Comparison of ENCODE assay signal across 18 cellular contexts in genomic region chr11:12263141-12263693, GRCh38.
DNase-seq lines count a peak whose midpoint lies in the region; FAIRE-seq and TF ChIP-seq lines count a peak whose summit lies in the region.
"Had no signal": no experiment of that assay in that cellular context is flagged by ENCODE, and none has a peak within 500 bp of the region (broad histone marks: within the 10 kb centered on the region; RNA-seq: fewer than 3 reads in every experiment).

No MANE protein-coding gene starts in this region.

- peaks cover 29% of the 10 kb centered on the region; the same call in 1 of the 2 replicates for H3F3A ChIP-seq in GM23248 (ENCODE audit: insufficient read depth)

- peaks cover 6% of the 10 kb centered on the region for H3K4me1 Mint-ChIP-seq in MCF 10A (ENCODE audit: insufficient read depth, unreplicated experiment)
- H3K4me1 Mint-ChIP-seq in astrocyte (ENCODE audit: low read depth, unreplicated experiment), result peaks cover 13% of the 10 kb centered on the region
- peaks cover 14% of the 10 kb centered on the region for H3K4me1 Mint-ChIP-seq in type B pancreatic cell (ENCODE audit: unreplicated experiment)
- H3K4me1 Mint-ChIP-seq: activated naive CD4-positive, alpha-beta T cell treated with anti-CD3 and anti-CD28 coated beads, Interleukin-2, amount 10 ng/mL, durations not matched to agents 7 days and 5 days; neural crest cell had no signal

- FAIRE-seq in astrocyte (lab: Jason Lieb, UNC), result no peak

- H3K36me3 Mint-ChIP-seq in MCF 10A (ENCODE audit: insufficient read depth, unreplicated experiment), result peaks cover 30% of the 10 kb centered on the region
- H3K36me3 Mint-ChIP-seq in astrocyte (ENCODE audit: low read depth, unreplicated experiment), result peaks cover 56% of the 10 kb centered on the region
- no peaks in the 10 kb centered on the region for H3K36me3 Mint-ChIP-seq in type B pancreatic cell
- H3K36me3 Mint-ChIP-seq: activated naive CD4-positive, alpha-beta T cell treated with anti-CD3 and anti-CD28 coated beads, Interleukin-2, amount 10 ng/mL, durations not matched to agents 7 days and 5 days had no signal

- H3K4me2 ChIP-seq in astrocyte (ENCODE audit: low read length) (no peak overlapping the region), GM23248 (ENCODE audit: unreplicated experiment) (no peak overlapping the region)

- no peaks in the 10 kb centered on the region for H3K9me2 ChIP-seq in GM23248 (ENCODE audit: insufficient read depth)

- no peaks in the 10 kb centered on the region for H3K79me2 ChIP-seq in astrocyte (ENCODE audit: insufficient read depth, low read length)
- H3K79me2 ChIP-seq in GM23248 (ENCODE audit: insufficient read depth), result no peaks in the 10 kb centered on the region

- intact Hi-C loops in MCF 10A (cut with micrococcal nuclease) (no loop called here), breast epithelium (cut with DNase I; ENCODE audit: low total_unique reads) (no loop called here)

- H3K9ac ChIP-seq in astrocyte (ENCODE audit: low read length) (no peak overlapping the region), GM23248 (no peak overlapping the region)

- TF ChIP-seq CTCF in MCF 10A (IDR thresholded peaks at IDR 0.05; ENCODE audit: unreplicated experiment) (no peak), breast epithelium (IDR thresholded peaks at IDR 0.05) (no peak), astrocyte (IDR thresholded peaks at IDR 0.05; ENCODE audit: insufficient read depth, low read depth, low read length) (no peak), right atrium auricular region (IDR thresholded peaks at IDR 0.05) (no peak), type B pancreatic cell (conservative IDR thresholded peaks at IDR 0.05) (no peak)

- H4K20me1 ChIP-seq in astrocyte (ENCODE audit: insufficient read depth, low read length) (peaks cover 9% of the 10 kb centered on the region), GM23248 (ENCODE audit: insufficient read depth) (no peaks in the 10 kb centered on the region; the same call in 1 of the 2 replicates)

- 82 to 83% methylated on average over 11 of the region's 11 CpGs for WGBS in GM23248 (ENCODE audit: low coverage in 1 of 2, low lambda C conversion rate in 2 of 2, missing lambda C conversion rate in 2 of 2), 2 experiments

- H3K36me3 ChIP-seq in breast epithelium (no peaks in the 10 kb centered on the region), astrocyte (ENCODE audit: insufficient read depth, low read length) (peaks cover 68% of the 10 kb centered on the region), right atrium auricular region (peaks cover 39% of the 10 kb centered on the region), GM23248 (ENCODE audit: low read depth) (peaks cover 48% of the 10 kb centered on the region)
- H3K36me3 ChIP-seq: SJCRH30 had no signal

- H2AFZ ChIP-seq in astrocyte (ENCODE audit: low read depth, low read length) (no peak overlapping the region), GM23248 (no peak overlapping the region)

- H3K27me3 Mint-ChIP-seq in MCF 10A (ENCODE audit: insufficient read depth, unreplicated experiment) (no peaks in the 10 kb centered on the region), astrocyte (ENCODE audit: low read depth, unreplicated experiment) (no peaks in the 10 kb centered on the region), type B pancreatic cell (no peaks in the 10 kb centered on the region)
- H3K27me3 Mint-ChIP-seq: activated naive CD4-positive, alpha-beta T cell treated with anti-CD3 and anti-CD28 coated beads, Interleukin-2, amount 10 ng/mL, durations not matched to agents 7 days and 5 days had no signal

- no peak overlapping the region for H3K4me3 ChIP-seq in breast epithelium
- no peak overlapping the region for H3K4me3 ChIP-seq in astrocyte (ENCODE audit: insufficient read depth, low read depth, low read length)
- H3K4me3 ChIP-seq in right atrium auricular region, result no peak overlapping the region
- no peak overlapping the region for H3K4me3 ChIP-seq in GM23248
- H3K4me3 ChIP-seq: SJCRH30 had no signal

- no peaks in the 10 kb centered on the region for H3K4me1 ChIP-seq in breast epithelium
- H3K4me1 ChIP-seq in astrocyte (ENCODE audit: insufficient read depth, low read length), result peaks cover 9% of the 10 kb centered on the region
- H3K4me1 ChIP-seq in right atrium auricular region, result peaks cover 0 to 39% of the 10 kb centered on the region in 2 donors
- no peaks in the 10 kb centered on the region for H3K4me1 ChIP-seq in GM23248 (ENCODE audit: insufficient read depth)

- BruUV-seq in MCF 10A (replicated peaks; lab: Mats Ljungman, UMichigan), result TSS peak; percentile 18

- H3K9me3 Mint-ChIP-seq in MCF 10A (ENCODE audit: unreplicated experiment) (no peaks in the 10 kb centered on the region), astrocyte (ENCODE audit: unreplicated experiment) (no peaks in the 10 kb centered on the region), type B pancreatic cell (no peaks in the 10 kb centered on the region)
- H3K9me3 Mint-ChIP-seq: activated naive CD4-positive, alpha-beta T cell treated with anti-CD3 and anti-CD28 coated beads, Interleukin-2, amount 10 ng/mL, durations not matched to agents 7 days and 5 days; neural crest cell had no signal

- no peak overlapping the region for H3K27ac Mint-ChIP-seq in MCF 10A (ENCODE audit: low read depth, unreplicated experiment)
- H3K27ac Mint-ChIP-seq in astrocyte (ENCODE audit: unreplicated experiment), result peak overlapping the region; percentile 63
- peak overlapping the region; percentile 35 for H3K27ac Mint-ChIP-seq in type B pancreatic cell
- H3K27ac Mint-ChIP-seq: activated naive CD4-positive, alpha-beta T cell treated with anti-CD3 and anti-CD28 coated beads, Interleukin-2, amount 10 ng/mL, durations not matched to agents 7 days and 5 days had no signal

- H3K27ac ChIP-seq in breast epithelium (no peak overlapping the region), astrocyte (ENCODE audit: low read depth, low read length) (no peak overlapping the region), right atrium auricular region (peak overlapping the region; percentile 73 to 83), GM23248 (no peak overlapping the region)
- H3K27ac ChIP-seq: SJCRH30 had no signal

- H3K4me3 Mint-ChIP-seq in MCF 10A (ENCODE audit: unreplicated experiment) (no peak overlapping the region), astrocyte (ENCODE audit: unreplicated experiment) (no peak overlapping the region), type B pancreatic cell (no peak overlapping the region)
- H3K4me3 Mint-ChIP-seq: activated naive CD4-positive, alpha-beta T cell treated with anti-CD3 and anti-CD28 coated beads, Interleukin-2, amount 10 ng/mL, durations not matched to agents 7 days and 5 days; neural crest cell had no signal

- in situ Hi-C loops in GM23248 (cut with MboI), result loop anchor here (25.0 kb wide), 2 partner anchors 326 to 451 kb away; no protein-coding TSS in a partner anchor

- no peaks in the 10 kb centered on the region for H3K9me3 ChIP-seq in breast epithelium
- H3K9me3 ChIP-seq in astrocyte (ENCODE audit: insufficient read depth, low read depth, low read length), result no peaks in the 10 kb centered on the region
- no peaks in the 10 kb centered on the region for H3K9me3 ChIP-seq in right atrium auricular region
- no peaks in the 10 kb centered on the region for H3K9me3 ChIP-seq in GM23248 (ENCODE audit: low read depth)
- H3K9me3 ChIP-seq: SJCRH30 had no signal

- POLR2A ChIA-PET in MCF 10A (lab: Yijun Ruan, JAX), result interaction anchor here (0.5 to 0.8 kb wide), 5 partner anchors 10 to 913 kb away, joined by 3 to 5 read pairs (median 3); no protein-coding TSS in a partner anchor

- CTCF ChIA-PET in MCF 10A (lab: Yijun Ruan, JAX), result no interaction called here

- TF ChIP-seq POLR2A in breast epithelium (IDR thresholded peaks at IDR 0.05), result no peak

- DNase-seq in MCF 10A (ENCODE audit: unreplicated experiment) (no peak), breast epithelium (ENCODE audit: low spot score in 2 of 2) (no peak), astrocyte (ENCODE audit: low read depth) (peak; percentile 37), right atrium auricular region (ENCODE audit: low spot score) (no peak), type B pancreatic cell (ENCODE audit: extremely low spot score, unreplicated experiment) (no peak), NCI-H2171 treated with DMSO at 0.1 percent for 48 hours (lab: John Stamatoyannopoulos, UW) (no peak), COLO829 (ENCODE audit: low spot score) (no peak), GM23248 (no peak)
- DNase-seq: 8988T; activated CD4-positive, CD25-positive, alpha-beta regulatory T cell; activated naive CD4-positive, alpha-beta T cell treated with anti-CD3 and anti-CD28 coated beads, Interleukin-2, amount 10 ng/mL, durations not matched to agents 7 days and 5 days; activated T-cell treated with anti-CD3 and anti-CD28 coated beads, Interleukin-2, amount 50 U/mL, for 48 hours; cerebellar nuclear complex; COR-L47; NCI-H2081 treated with DMSO at 0.1 percent for 48 hours; NCI-H526; SJCRH30 had no signal

- H3K27me3 ChIP-seq in breast epithelium (no peaks in the 10 kb centered on the region), astrocyte (ENCODE audit: insufficient read depth, low read length) (no peaks in the 10 kb centered on the region), right atrium auricular region (no peaks in the 10 kb centered on the region), GM23248 (replicated peaks; ENCODE audit: insufficient read depth) (no peaks in the 10 kb centered on the region)
- H3K27me3 ChIP-seq: SJCRH30 had no signal

Comparison
In these comparisons a context has a peak if more than half of its experiments do, and no peak if none do; other contexts are left out.
1. H3K27ac ChIP-seq: peak in right atrium auricular region (2 of 2); none in breast epithelium (0 of 2), astrocyte (single experiment) and GM23248 (single experiment).